In the genomic region with DNA sequence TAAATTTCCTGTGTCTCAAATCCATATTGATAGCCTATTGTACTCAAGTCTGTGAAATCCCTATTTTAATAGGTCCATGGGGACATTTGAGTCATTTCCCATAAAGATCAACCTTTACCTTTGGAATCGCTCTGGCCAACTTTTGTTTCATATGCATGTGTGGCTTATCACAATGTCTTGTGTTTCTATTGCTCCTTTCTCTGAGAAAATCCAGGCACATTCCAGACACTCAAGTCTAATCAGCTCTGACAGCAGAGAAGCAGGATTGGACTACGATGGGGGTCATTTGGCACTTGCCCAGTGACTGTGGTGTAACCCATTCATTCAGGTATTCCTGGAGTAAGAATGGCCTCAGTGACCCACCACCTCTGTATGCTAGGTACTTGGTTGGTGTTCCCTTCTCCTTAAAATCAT, we compare ENCODE assay signal across 24 cellular contexts. TPM values are rescaled to one million over a fixed set of nuclear protein-coding genes. Genes with fewer than 3 reads are reported as not detected.
DNase-seq lines count a peak whose midpoint lies in the region; ATAC-seq and TF ChIP-seq lines count a peak whose summit lies in the region.
"Had no signal": no experiment of that assay in that cellular context is flagged by ENCODE, and none has a peak within 500 bp of the region (broad histone marks: within the 10 kb centered on the region; RNA-seq: fewer than 3 reads in every experiment).

No MANE protein-coding gene starts in this region.

- H3K9me3 ChIP-seq in adipocyte (ENCODE audit: control insufficient read depth, low read length) (no peaks in the 10 kb centered on the region), heart right ventricle (no peaks in the 10 kb centered on the region), osteoblast (ENCODE audit: low read depth, low read length) (no peaks in the 10 kb centered on the region), transverse colon (no peaks in the 10 kb centered on the region)
- H3K9me3 ChIP-seq: body of pancreas, sigmoid colon had no signal

- peak; percentile 10 for DNase-seq in ELF-1 (ENCODE audit: low read depth, low spot score)
- peak; percentile 83 for DNase-seq in adipocyte (ENCODE audit: low read depth)
- DNase-seq in heart right ventricle = peak in 1 of 2 donors; percentile 29
- no peak for DNase-seq in osteoblast (ENCODE audit: insufficient read length, low spot score, missing footprints)
- no peak for DNase-seq in activated naive CD4-positive, alpha-beta T cell treated with anti-CD3 and anti-CD28 coated beads for 36 hours
- DNase-seq in NCI-H2081 (lab: John Stamatoyannopoulos, UW) = no peak
- no peak for DNase-seq in transverse colon
- no peak for DNase-seq in effector memory CD8-positive, alpha-beta T cell
- DNase-seq: CD8-positive, alpha-beta T cell; DMS79 treated with DMSO at 0.1 percent for 48 hours; dorsolateral prefrontal cortex; GM23248; midbrain; NCI-H1436; NCI-H82; sigmoid colon; stimulated activated CD4-positive, alpha-beta T cell treated with anti-CD3 and anti-CD28 coated beads, Interleukin-2, amount 100 ng/mL, for 24 hours; stimulated activated naive CD8-positive, alpha-beta T cell treated with anti-CD3 and anti-CD28 coated beads, Interleukin-15, amount 100 ng/mL, for 72 hours; T-cell had no signal

- H4K20me1 ChIP-seq in osteoblast (ENCODE audit: insufficient read depth, low read length) = no peaks in the 10 kb centered on the region

- TF ChIP-seq POLR2A in transverse colon (IDR thresholded peaks at IDR 0.05) = no peak

- no peak overlapping the region for H3K9ac ChIP-seq in adipocyte (ENCODE audit: low read length)
- H3K9ac ChIP-seq: GM23248 had no signal

- 17 to 25% methylated on average over 2 of the region's 2 CpGs for WGBS in heart right ventricle, 2 donors
- 60% methylated on average over 1 to 2 of the region's 2 CpGs for WGBS in transverse colon (ENCODE audit: low coverage in 1 of 2), 2 donors

- no peaks in the 10 kb centered on the region for H3K27me3 ChIP-seq in adipocyte (replicated peaks; ENCODE audit: control insufficient read depth, insufficient read depth, low read length)
- H3K27me3 ChIP-seq in heart right ventricle = no peaks in the 10 kb centered on the region
- no peaks in the 10 kb centered on the region for H3K27me3 ChIP-seq in osteoblast (ENCODE audit: insufficient read depth, low read length)
- no peaks in the 10 kb centered on the region for H3K27me3 ChIP-seq in transverse colon
- H3K27me3 ChIP-seq: body of pancreas, dorsolateral prefrontal cortex, sigmoid colon had no signal

- no peak overlapping the region for H2AFZ ChIP-seq in osteoblast (ENCODE audit: low read length)
- H2AFZ ChIP-seq: GM23248 had no signal

- no peak overlapping the region for H3K27ac Mint-ChIP-seq in activated naive CD4-positive, alpha-beta T cell treated with anti-CD3 and anti-CD28 coated beads for 36 hours
- no peak overlapping the region for H3K27ac Mint-ChIP-seq in effector memory CD8-positive, alpha-beta T cell
- H3K27ac Mint-ChIP-seq: activated naive CD4-positive, alpha-beta T cell treated with anti-CD3 and anti-CD28 coated beads, Interleukin-2, amount 50 U/mL, for 24 hours; CD8-positive, alpha-beta T cell; stimulated activated naive CD8-positive, alpha-beta T cell treated with anti-CD3 and anti-CD28 coated beads, Interleukin-15, amount 100 ng/mL, for 72 hours; T-cell had no signal

- H3K4me3 Mint-ChIP-seq in activated naive CD4-positive, alpha-beta T cell treated with anti-CD3 and anti-CD28 coated beads for 36 hours = no peak overlapping the region
- no peak overlapping the region for H3K4me3 Mint-ChIP-seq in effector memory CD8-positive, alpha-beta T cell
- H3K4me3 Mint-ChIP-seq: activated naive CD4-positive, alpha-beta T cell treated with anti-CD3 and anti-CD28 coated beads, Interleukin-2, amount 50 U/mL, for 24 hours; CD8-positive, alpha-beta T cell; stimulated activated naive CD8-positive, alpha-beta T cell treated with anti-CD3 and anti-CD28 coated beads, Interleukin-15, amount 100 ng/mL, for 72 hours; T-cell had no signal

- no peak for TF ChIP-seq CTCF in heart right ventricle (IDR thresholded peaks at IDR 0.05)
- TF ChIP-seq CTCF in osteoblast (IDR thresholded peaks at IDR 0.05; ENCODE audit: extremely low read depth, low read depth, low read length) = no peak
- TF ChIP-seq CTCF in transverse colon (IDR thresholded peaks at IDR 0.05) = no peak

- TF ChIP-seq EP300 in transverse colon (IDR thresholded peaks at IDR 0.05; ENCODE audit: low read depth) = no peak

- in situ Hi-C loops in transverse colon (cut with MboI; ENCODE audit: low pct_ligation_motif_present in 1 of 4, low pct_unique_long_range_greater_than_20kb in 1 of 4, low sequenced_read_pairs in 3 of 4) = no loop called here

- H3K9me3 Mint-ChIP-seq in activated naive CD4-positive, alpha-beta T cell treated with anti-CD3 and anti-CD28 coated beads for 36 hours = no peaks in the 10 kb centered on the region
- H3K9me3 Mint-ChIP-seq in effector memory CD8-positive, alpha-beta T cell = no peaks in the 10 kb centered on the region
- H3K9me3 Mint-ChIP-seq: activated naive CD4-positive, alpha-beta T cell treated with anti-CD3 and anti-CD28 coated beads, Interleukin-2, amount 50 U/mL, for 24 hours; CD8-positive, alpha-beta T cell; stimulated activated naive CD8-positive, alpha-beta T cell treated with anti-CD3 and anti-CD28 coated beads, Interleukin-15, amount 100 ng/mL, for 72 hours; T-cell had no signal

- no peaks in the 10 kb centered on the region for H3K36me3 Mint-ChIP-seq in activated naive CD4-positive, alpha-beta T cell treated with anti-CD3 and anti-CD28 coated beads for 36 hours (ENCODE audit: low read depth)
- no peaks in the 10 kb centered on the region for H3K36me3 Mint-ChIP-seq in effector memory CD8-positive, alpha-beta T cell (ENCODE audit: insufficient read depth)
- H3K36me3 Mint-ChIP-seq: activated naive CD4-positive, alpha-beta T cell treated with anti-CD3 and anti-CD28 coated beads, Interleukin-2, amount 50 U/mL, for 24 hours; CD8-positive, alpha-beta T cell; T-cell had no signal

- H3K36me3 ChIP-seq in adipocyte (ENCODE audit: control insufficient read depth, insufficient read depth, low read length, severe bottlenecking) (peaks cover 3% of the 10 kb centered on the region), heart right ventricle (no peaks in the 10 kb centered on the region), osteoblast (ENCODE audit: insufficient read depth, low read length) (no peaks in the 10 kb centered on the region), transverse colon (no peaks in the 10 kb centered on the region)
- H3K36me3 ChIP-seq: sigmoid colon had no signal

- ATAC-seq in heart right ventricle = peak in 6 of 8 donors; percentile 57 to 86 (median 72)
- ATAC-seq in effector memory CD8-positive, alpha-beta T cell (replicated peaks) = no peak
- ATAC-seq: body of pancreas; CD8-positive, alpha-beta T cell; stimulated activated naive CD8-positive, alpha-beta T cell treated with anti-CD3 and anti-CD28 coated beads, Interleukin-15, amount 100 ng/mL, for 72 hours; T-cell had no signal

- no peaks in the 10 kb centered on the region for H3K27me3 Mint-ChIP-seq in activated naive CD4-positive, alpha-beta T cell treated with anti-CD3 and anti-CD28 coated beads for 36 hours (ENCODE audit: low read depth)
- peaks cover 4 to 8% of the 10 kb centered on the region in 2 donors for H3K27me3 Mint-ChIP-seq in effector memory CD8-positive, alpha-beta T cell
- H3K27me3 Mint-ChIP-seq: activated naive CD4-positive, alpha-beta T cell treated with anti-CD3 and anti-CD28 coated beads, Interleukin-2, amount 50 U/mL, for 24 hours had no signal

- H3K4me1 ChIP-seq in adipocyte (ENCODE audit: control insufficient read depth, insufficient read depth, low read length) = peaks cover 22% of the 10 kb centered on the region
- H3K4me1 ChIP-seq in heart right ventricle = peaks cover 0 to 28% (median 4%) of the 10 kb centered on the region in 9 donors
- H3K4me1 ChIP-seq in osteoblast (ENCODE audit: insufficient read depth, low read length) = peaks cover 51% of the 10 kb centered on the region
- H3K4me1 ChIP-seq in transverse colon = peaks cover 0 to 12% (median 4%) of the 10 kb centered on the region in 4 donors
- H3K4me1 ChIP-seq: sigmoid colon had no signal

- intact Hi-C loops in heart right ventricle (cut with DNase I) (loop anchor here in 2 of 10 donors (5.0 kb wide), 1 partner anchor 137 kb away; no protein-coding TSS in a partner anchor), transverse colon (cut with DNase I; ENCODE audit: low total_unique reads) (no loop called here)
- intact Hi-C loops in activated naive CD4-positive, alpha-beta T cell treated with anti-CD3 and anti-CD28 coated beads for 36 hours (cut with micrococcal nuclease) = no loop called here

- CTCF ChIA-PET in activated naive CD4-positive, alpha-beta T cell treated with anti-CD3 and anti-CD28 coated beads for 36 hours (lab: Charles Lee) = no interaction called here

- H3K4me1 Mint-ChIP-seq in activated naive CD4-positive, alpha-beta T cell treated with anti-CD3 and anti-CD28 coated beads for 36 hours (ENCODE audit: low read depth) = no peaks in the 10 kb centered on the region
- H3K4me1 Mint-ChIP-seq in effector memory CD8-positive, alpha-beta T cell (ENCODE audit: low read depth in 2 of 2) = no peaks in the 10 kb centered on the region
- H3K4me1 Mint-ChIP-seq: activated naive CD4-positive, alpha-beta T cell treated with anti-CD3 and anti-CD28 coated beads, Interleukin-2, amount 50 U/mL, for 24 hours; stimulated activated naive CD8-positive, alpha-beta T cell treated with anti-CD3 and anti-CD28 coated beads, Interleukin-15, amount 100 ng/mL, for 72 hours; T-cell had no signal

- peak overlapping the region; percentile 39 for H3K4me2 ChIP-seq in osteoblast (ENCODE audit: insufficient read depth, low read length)

- H3K4me3 ChIP-seq in adipocyte (ENCODE audit: low read length) (no peak overlapping the region), heart right ventricle (no peak overlapping the region), osteoblast (ENCODE audit: insufficient read depth, low read length) (no peak overlapping the region), transverse colon (no peak overlapping the region)
- H3K4me3 ChIP-seq: body of pancreas, dorsolateral prefrontal cortex, GM23248, sigmoid colon had no signal

- H3K27ac ChIP-seq in heart right ventricle (no peak overlapping the region), osteoblast (ENCODE audit: low read depth, low read length) (peak overlapping the region; percentile 98), transverse colon (no peak overlapping the region)
- H3K27ac ChIP-seq: dorsolateral prefrontal cortex, sigmoid colon had no signal

- no peaks in the 10 kb centered on the region for H3K79me2 ChIP-seq in osteoblast (ENCODE audit: insufficient read depth, low read length)

RNA-seq across cellular contexts. Expression of gene ACTBL2, which starts 48.4 kb away (rescaled TPM):
- total RNA-seq in heart right ventricle (not detected), osteoblast (not detected in 2 replicates), transverse colon (not detected)
- polyA plus RNA-seq in heart right ventricle = not detected
- total RNA-seq in activated naive CD4-positive, alpha-beta T cell treated with anti-CD3 and anti-CD28 coated beads for 36 hours = not detected
- total RNA-seq: body of pancreas; CD8-positive, alpha-beta T cell; dorsolateral prefrontal cortex; sigmoid colon; T-cell; ureter had no signal
- polyA plus RNA-seq: esophagus, neural cell, sigmoid colon had no signal

Comparison
In these comparisons a context has a peak if more than half of its experiments do, and no peak if none do; other contexts are left out.
1. DNase-seq: peak in ELF-1 (single experiment) and adipocyte (single experiment); none in osteoblast (single experiment), activated naive CD4-positive, alpha-beta T cell treated with anti-CD3 and anti-CD28 coated beads for 36 hours (single experiment), NCI-H2081 (0 of 2), transverse colon (single experiment) and effector memory CD8-positive, alpha-beta T cell (0 of 3).